ENCODE assay signal across 8 cellular contexts in the genomic region with DNA sequence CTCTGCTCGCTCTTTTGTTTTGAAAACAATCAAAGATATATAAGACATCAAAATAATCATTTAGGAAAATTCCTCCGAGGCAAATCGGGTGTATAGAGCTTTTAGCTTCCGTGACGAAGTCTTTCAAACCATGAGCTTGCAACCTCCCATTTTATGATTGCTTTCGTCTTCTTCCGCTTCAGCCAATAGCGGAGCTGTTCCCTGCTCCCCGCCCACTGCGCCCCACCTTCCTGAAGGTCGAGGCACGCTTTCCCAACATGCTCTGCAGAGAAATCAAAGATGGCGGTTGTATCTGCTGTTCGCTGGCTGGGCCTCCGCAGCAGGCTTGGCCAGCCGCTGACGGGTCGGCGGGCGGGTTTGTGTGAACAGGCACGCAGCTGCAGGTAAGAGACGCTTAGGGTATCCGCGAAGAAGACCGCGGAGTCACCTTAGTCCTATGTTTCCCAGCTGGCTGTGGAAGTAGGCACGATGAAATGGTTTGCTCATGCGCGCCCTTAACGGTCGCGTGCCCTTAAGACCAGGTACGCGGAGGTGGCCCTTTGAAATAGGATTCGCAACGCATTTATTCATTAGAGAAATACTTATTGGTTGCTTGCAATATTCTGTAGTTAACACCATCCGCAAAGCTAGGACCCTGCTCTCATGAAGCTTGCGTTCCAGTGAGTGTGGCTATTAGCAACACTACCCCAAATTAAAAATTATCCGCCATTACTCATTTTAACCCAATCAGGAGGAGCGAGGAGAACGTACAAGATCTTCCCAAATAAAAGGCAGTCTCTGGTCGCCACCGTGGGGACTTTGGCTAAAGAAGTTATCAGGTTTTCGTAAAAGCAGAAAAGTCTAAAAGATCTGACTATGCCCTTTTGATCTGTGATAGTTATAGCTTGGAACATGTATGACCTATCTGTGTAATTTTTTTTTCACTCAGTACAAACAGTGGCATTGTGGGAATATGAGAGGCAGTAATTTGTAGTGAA.
DNase-seq lines count a peak whose midpoint lies in the region; ATAC-seq, FAIRE-seq and TF ChIP-seq lines count a peak whose summit lies in the region.

A gene (plus strand): TSS at position 267 of the 977 bp plus-strand sequence. CDS start 13 bp downstream, at position 280.

- FAIRE-seq in D721Med (lab: Jason Lieb, UNC) = no peak

- peak; percentile 88 for ATAC-seq in GM18505 (IDR thresholded peaks at IDR 0.05; ENCODE audit: unreplicated experiment)
- peak; percentile 86 for ATAC-seq in HG02973 (IDR thresholded peaks at IDR 0.05; ENCODE audit: unreplicated experiment)

- peaks cover 20% of the 10 kb centered on the region for H3K4me1 ChIP-seq in rectal smooth muscle tissue (ENCODE audit: control insufficient read depth, insufficient read depth, low read length)

- TF ChIP-seq POLR2A in GM18505 (IDR thresholded peaks at IDR 0.05; ENCODE audit: borderline replicate concordance, extremely low read depth, insufficient read depth, insufficient read length) = peak; percentile 97

- DNase-seq in NCI-H2029 treated with DMSO at 0.1 percent for 48 hours (lab: John Stamatoyannopoulos, UW) (peak; percentile 87), T-helper 9 cell (peak; percentile 85), astrocyte of the cerebellum (ENCODE audit: low read depth) (peak; percentile 88), hepatic stellate cell (ENCODE audit: low spot score) (peak; percentile 89), D721Med (ENCODE audit: insufficient read length, low spot score) (no peak)

- peaks cover 6% of the 10 kb centered on the region for H3K36me3 ChIP-seq in rectal smooth muscle tissue (ENCODE audit: control insufficient read depth, insufficient read depth, low read length)

- TF ChIP-seq CTCF in astrocyte of the cerebellum (IDR thresholded peaks at IDR 0.05; ENCODE audit: low read depth, low read length, missing control alignments) (no peak), D721Med (IDR thresholded peaks at IDR 0.05; ENCODE audit: insufficient read depth, missing control alignments) (no peak)

- H3K27me3 ChIP-seq in rectal smooth muscle tissue (ENCODE audit: control insufficient read depth, insufficient read depth, low read length) = no peaks in the 10 kb centered on the region

- H3K4me3 ChIP-seq in astrocyte of the cerebellum (ENCODE audit: low read depth, low read length) (peak within 1 kb of the TSS; percentile 78), rectal smooth muscle tissue (ENCODE audit: low read length) (peak within 1 kb of the TSS; percentile 99)

- in situ Hi-C loops in astrocyte of the cerebellum (cut with HindIII; ENCODE audit: low sequenced_read_pairs) = no loop called here

- H3K9ac ChIP-seq in rectal smooth muscle tissue (ENCODE audit: low read length) = peak within 1 kb of the TSS; percentile 88

- peak within 1 kb of the TSS; percentile 88 for H3K27ac ChIP-seq in rectal smooth muscle tissue (ENCODE audit: low read depth, low read length)
